Comparison of ENCODE assay signal across 25 cellular contexts in the genomic region with DNA sequence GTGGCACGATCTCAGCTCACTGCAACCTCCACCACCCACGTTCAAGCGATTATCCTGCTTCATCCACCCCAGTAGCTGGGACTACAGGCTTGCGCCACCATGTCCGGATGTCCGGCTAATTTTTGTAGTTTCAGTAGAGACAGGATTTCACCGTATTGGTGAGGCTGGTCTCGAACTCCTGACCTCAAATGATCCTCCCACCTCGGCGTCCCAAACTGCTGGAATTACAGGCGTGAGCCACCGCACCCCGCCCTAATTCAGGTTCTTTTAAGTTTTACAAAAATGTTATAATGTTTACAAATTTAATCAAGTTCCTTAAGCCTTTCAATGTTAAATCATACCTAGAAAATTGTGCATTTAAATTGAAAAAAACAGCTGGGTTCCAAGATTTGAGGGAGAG. TPM values are rescaled to one million over a fixed set of nuclear protein-coding genes. Genes with fewer than 3 reads are reported as not detected.
"Had no signal": no experiment of that assay in that cellular context is flagged by ENCODE, and none has a peak within 500 bp of the region (broad histone marks: within the 10 kb centered on the region; RNA-seq: fewer than 3 reads in every experiment).

No MANE protein-coding gene starts in this region.

- H3K4me1 ChIP-seq: colonic mucosa, esophagus muscularis mucosa, esophagus squamous epithelium, foreskin keratinocyte, gastrocnemius medialis, gastroesophageal sphincter, heart left ventricle, heart right ventricle had no signal

- H3K27me3 ChIP-seq: colonic mucosa, esophagus muscularis mucosa, esophagus squamous epithelium, heart left ventricle had no signal

- H3K4me3 Mint-ChIP-seq: dendritic cell treated with granulocyte-macrophage colony-stimulating factor and Interleukin-4, amounts not matched to agents 40 ng/mL and 50 ng/mL, for 4 days; effector memory CD8-positive, alpha-beta T cell; endodermal cell had no signal

- H3K4me3 ChIP-seq: colonic mucosa, coronary artery, dorsolateral prefrontal cortex, esophagus muscularis mucosa, esophagus squamous epithelium, gastrocnemius medialis, gastroesophageal sphincter, heart left ventricle, heart right ventricle had no signal

- H3K36me3 ChIP-seq: colonic mucosa, esophagus muscularis mucosa, esophagus squamous epithelium, gastrocnemius medialis, gastroesophageal sphincter, heart left ventricle, heart right ventricle had no signal

- H3K27ac Mint-ChIP-seq: dendritic cell treated with granulocyte-macrophage colony-stimulating factor and Interleukin-4, amounts not matched to agents 40 ng/mL and 50 ng/mL, for 4 days; effector memory CD8-positive, alpha-beta T cell; endodermal cell had no signal

- H3K27ac ChIP-seq: colonic mucosa, coronary artery, dorsolateral prefrontal cortex, epithelial cell of prostate, esophagus muscularis mucosa, esophagus squamous epithelium, foreskin keratinocyte, gastrocnemius medialis, gastroesophageal sphincter, heart left ventricle, heart right ventricle had no signal

- H3K9me3 ChIP-seq: colonic mucosa, esophagus muscularis mucosa, esophagus squamous epithelium, gastrocnemius medialis, gastroesophageal sphincter, heart left ventricle, heart right ventricle had no signal

- DNase-seq: colonic mucosa; cortex of kidney; dermis blood vessel endothelial cell; dorsolateral prefrontal cortex; effector CD4-positive, alpha-beta T cell; effector CD8-positive, alpha-beta T cell; effector memory CD4-positive, alpha-beta T cell; effector memory CD8-positive, alpha-beta T cell; erythroblast; esophagus squamous epithelium; foreskin fibroblast; foreskin keratinocyte; foreskin melanocyte; gastrocnemius medialis; glutamatergic neuron; heart left ventricle; heart right ventricle had no signal

- H3K4me1 Mint-ChIP-seq: endodermal cell had no signal

- H3K9me3 Mint-ChIP-seq: effector memory CD8-positive, alpha-beta T cell had no signal

RNA-seq across cellular contexts. Expression of gene GJD3, which starts 13.3 kb away (rescaled TPM):
- total RNA-seq: endodermal cell, epithelial cell of proximal tubule, foreskin keratinocyte, frontal cortex had no signal
- polyA plus RNA-seq: foreskin keratinocyte had no signal
